19 cellular contexts compared by ENCODE assay signal in genomic region chrX:123087326-123087725, GRCh38.
DNase-seq lines count a peak whose midpoint lies in the region; ATAC-seq, FAIRE-seq and TF ChIP-seq lines count a peak whose summit lies in the region.
"Had no signal": no experiment of that assay in that cellular context is flagged by ENCODE, and none has a peak within 500 bp of the region (broad histone marks: within the 10 kb centered on the region; RNA-seq: fewer than 3 reads in every experiment).

No MANE protein-coding gene starts in this region.

- H3K36me3 Mint-ChIP-seq in astrocyte (ENCODE audit: low read depth, unreplicated experiment) = no peaks in the 10 kb centered on the region
- H3K36me3 Mint-ChIP-seq: activated naive CD4-positive, alpha-beta T cell treated with anti-CD3 and anti-CD28 coated beads, Interleukin-2, amount 50 U/mL, for 24 hours had no signal

- H3K79me2 ChIP-seq in astrocyte (ENCODE audit: insufficient read depth, low read length) = no peaks in the 10 kb centered on the region

- no peak overlapping the region for H3K27ac Mint-ChIP-seq in astrocyte (ENCODE audit: unreplicated experiment)
- H3K27ac Mint-ChIP-seq: activated naive CD4-positive, alpha-beta T cell treated with anti-CD3 and anti-CD28 coated beads, Interleukin-2, amount 50 U/mL, for 24 hours; stimulated activated naive CD8-positive, alpha-beta T cell treated with anti-CD3 and anti-CD28 coated beads, Interleukin-15, Interleukin-2, amounts not matched to agents 100 ng/mL and 50 ng/mL, for 24 hours; T-helper 17 cell had no signal

- DNase-seq in AG10803 (ENCODE audit: low read depth) (peak; percentile 78), HL-60 (ENCODE audit: low read depth in 1 of 2, low spot score in 1 of 2) (peak; percentile 49 to 76), astrocyte (ENCODE audit: low read depth) (peak; percentile 12), left colon (no peak), NCI-H1092 treated with DMSO at 0.1 percent for 48 hours (lab: John Stamatoyannopoulos, UW) (no peak), SHP77 (lab: John Stamatoyannopoulos, UW) (no peak)
- DNase-seq: activated CD8-positive, alpha-beta memory T cell treated with anti-CD3 and anti-CD28 coated beads, Interleukin-2, amount 50 U/mL, for 48 hours; hypothalamus; NCI-H1930; NCI-H526; T-helper 17 cell had no signal

- intact Hi-C loops in left colon (cut with DNase I, micrococcal nuclease) = no loop called here

- peaks cover 26% of the 10 kb centered on the region for H3K4me1 Mint-ChIP-seq in astrocyte (ENCODE audit: low read depth, unreplicated experiment)
- H3K4me1 Mint-ChIP-seq: activated naive CD4-positive, alpha-beta T cell treated with anti-CD3 and anti-CD28 coated beads, Interleukin-2, amount 50 U/mL, for 24 hours; T-helper 17 cell had no signal

- no peaks in the 10 kb centered on the region for H3K27me3 ChIP-seq in HL-60 (ENCODE audit: insufficient read depth, poor library complexity, severe bottlenecking)
- no peaks in the 10 kb centered on the region for H3K27me3 ChIP-seq in astrocyte (ENCODE audit: insufficient read depth, low read length)
- H3K27me3 ChIP-seq: vagina had no signal

- H3K4me2 ChIP-seq in astrocyte (ENCODE audit: low read length) = no peak overlapping the region

- no peaks in the 10 kb centered on the region for H3K9me3 ChIP-seq in astrocyte (ENCODE audit: insufficient read depth, low read depth, low read length)
- H3K9me3 ChIP-seq: vagina had no signal

- no peaks in the 10 kb centered on the region for H3K27me3 Mint-ChIP-seq in astrocyte (ENCODE audit: low read depth, unreplicated experiment)
- H3K27me3 Mint-ChIP-seq: activated naive CD4-positive, alpha-beta T cell treated with anti-CD3 and anti-CD28 coated beads, Interleukin-2, amount 50 U/mL, for 24 hours; stimulated activated naive CD8-positive, alpha-beta T cell treated with anti-CD3 and anti-CD28 coated beads, Interleukin-15, Interleukin-2, amounts not matched to agents 100 ng/mL and 50 ng/mL, for 24 hours; T-helper 17 cell had no signal

- H2AFZ ChIP-seq in astrocyte (ENCODE audit: low read depth, low read length) = no peak overlapping the region

- H3K4me3 ChIP-seq in AG10803 (ENCODE audit: low read length) (no peak overlapping the region), HL-60 (replicated peaks; ENCODE audit: insufficient read depth, low read length) (no peak overlapping the region), astrocyte (ENCODE audit: insufficient read depth, low read depth, low read length) (no peak overlapping the region)
- H3K4me3 ChIP-seq: skin epidermis, vagina had no signal

- H3K27ac ChIP-seq in HL-60 (replicated peaks) (no peak overlapping the region), astrocyte (ENCODE audit: low read depth, low read length) (no peak overlapping the region)
- H3K27ac ChIP-seq: skin epidermis, vagina had no signal

- no peaks in the 10 kb centered on the region for H3K36me3 ChIP-seq in astrocyte (ENCODE audit: insufficient read depth, low read length)
- H3K36me3 ChIP-seq: vagina had no signal

- TF ChIP-seq CTCF in AG10803 (conservative IDR thresholded peaks at IDR 0.05; ENCODE audit: low read length) (no peak), HL-60 (IDR thresholded peaks at IDR 0.05; ENCODE audit: insufficient read depth, low read length) (no peak), astrocyte (IDR thresholded peaks at IDR 0.05; ENCODE audit: insufficient read depth, low read depth, low read length) (no peak)

- H3K9me3 Mint-ChIP-seq in astrocyte (ENCODE audit: unreplicated experiment) = peaks cover 1% of the 10 kb centered on the region
- H3K9me3 Mint-ChIP-seq: activated naive CD4-positive, alpha-beta T cell treated with anti-CD3 and anti-CD28 coated beads, Interleukin-2, amount 50 U/mL, for 24 hours; stimulated activated naive CD8-positive, alpha-beta T cell treated with anti-CD3 and anti-CD28 coated beads, Interleukin-15, Interleukin-2, amounts not matched to agents 100 ng/mL and 50 ng/mL, for 24 hours had no signal

- no peaks in the 10 kb centered on the region for H4K20me1 ChIP-seq in astrocyte (ENCODE audit: insufficient read depth, low read length)

- H3K4me3 Mint-ChIP-seq in astrocyte (ENCODE audit: unreplicated experiment) = no peak overlapping the region
- H3K4me3 Mint-ChIP-seq: activated naive CD4-positive, alpha-beta T cell treated with anti-CD3 and anti-CD28 coated beads, Interleukin-2, amount 50 U/mL, for 24 hours; stimulated activated naive CD8-positive, alpha-beta T cell treated with anti-CD3 and anti-CD28 coated beads, Interleukin-15, Interleukin-2, amounts not matched to agents 100 ng/mL and 50 ng/mL, for 24 hours; T-helper 17 cell had no signal

- no peak overlapping the region for H3K9ac ChIP-seq in astrocyte (ENCODE audit: low read length)

- FAIRE-seq in astrocyte (lab: Jason Lieb, UNC) = peak; percentile 100
- FAIRE-seq: endothelial cell of umbilical vein had no signal

- ATAC-seq in left colon (peak; percentile 56), GM18907 (IDR thresholded peaks at IDR 0.05; ENCODE audit: unreplicated experiment) (no peak), HG03432 (IDR thresholded peaks at IDR 0.05; ENCODE audit: unreplicated experiment) (no peak)
- ATAC-seq: activated CD4-positive, CD25-positive, alpha-beta regulatory T cell treated with anti-CD3 and anti-CD28 coated beads, Interleukin-2, amount 50 U/mL, for 24 hours; T-helper 17 cell had no signal

- peaks cover 12% of the 10 kb centered on the region for H3K4me1 ChIP-seq in astrocyte (ENCODE audit: insufficient read depth, low read length)
- H3K4me1 ChIP-seq: vagina had no signal

Comparison
In these comparisons a context has a peak if more than half of its experiments do, and no peak if none do; other contexts are left out.
1. DNase-seq: peak in AG10803 (single experiment), HL-60 (2 of 2) and astrocyte (single experiment); none in left colon (0 of 2), NCI-H1092 treated with DMSO at 0.1 percent for 48 hours (single experiment) and SHP77 (0 of 2).